Comparison of ENCODE assay signal across 7 cellular contexts in genomic region chr4:95548738-95549245, GRCh38. TPM values are rescaled to one million over a fixed set of nuclear protein-coding genes. Genes with fewer than 3 reads are reported as not detected.
DNase-seq lines count a peak whose midpoint lies in the region; ATAC-seq and TF ChIP-seq lines count a peak whose summit lies in the region.

UNC5C (minus strand) TSS chr4:95548973.

- H3K27ac ChIP-seq in Peyer's patch: peak within 1 kb of the TSS; percentile 60 to 90 (median 76)
- no peak within 1 kb of the TSS for H3K27ac ChIP-seq in ectodermal cell (ENCODE audit: insufficient read depth, low read depth, low read length, poor library complexity, severe bottlenecking)

- no peak for TF ChIP-seq CTCF in Peyer's patch (IDR thresholded peaks at IDR 0.05)

- H3K4me1 ChIP-seq in Peyer's patch (no peaks in the 10 kb centered on the region), ectodermal cell (ENCODE audit: control insufficient read depth, insufficient read depth, low read length) (peaks cover 17% of the 10 kb centered on the region)

- peak; percentile 8 for ATAC-seq in GM21423 (IDR thresholded peaks at IDR 0.05; ENCODE audit: unreplicated experiment)
- no peak for ATAC-seq in GM21786 (IDR thresholded peaks at IDR 0.05; ENCODE audit: unreplicated experiment)

- TF ChIP-seq POLR2A in Peyer's patch (IDR thresholded peaks at IDR 0.05): peak; percentile 13 to 30

- H3K27me3 ChIP-seq in Peyer's patch: no peaks in the 10 kb centered on the region
- peaks cover 53% of the 10 kb centered on the region for H3K27me3 ChIP-seq in ectodermal cell (ENCODE audit: control insufficient read depth, insufficient read depth, low read length, poor library complexity, severe bottlenecking)

- peak in 1 of 3 donors; percentile 72 for DNase-seq in Peyer's patch
- peak; percentile 78 for DNase-seq in medulla oblongata (ENCODE audit: extremely low spot score)
- DNase-seq in superior temporal gyrus (ENCODE audit: extremely low spot score): peak; percentile 86
- no peak for DNase-seq in cortex of kidney (lab: John Stamatoyannopoulos, UW)

- no peaks in the 10 kb centered on the region for H3K36me3 ChIP-seq in Peyer's patch
- no peaks in the 10 kb centered on the region for H3K36me3 ChIP-seq in ectodermal cell (ENCODE audit: control insufficient read depth, insufficient read depth, low read length)

- H3K4me3 ChIP-seq in Peyer's patch: peak within 1 kb of the TSS; percentile 31 to 60 (median 48)
- H3K4me3 ChIP-seq in ectodermal cell (ENCODE audit: insufficient read depth, low read depth, low read length): peak within 1 kb of the TSS; percentile 65

- H3K9me3 ChIP-seq in Peyer's patch (no peaks in the 10 kb centered on the region), ectodermal cell (ENCODE audit: control insufficient read depth, low read length) (no peaks in the 10 kb centered on the region)

- 0% methylated on average over 37 of the region's 37 CpGs for WGBS in ectodermal cell, 2 experiments

RNA-seq across cellular contexts. Expression of gene UNC5C, which starts in this region (rescaled TPM):
- total RNA-seq in Peyer's patch: 10 to 100 TPM in 1 of 4 donors, 1 to 10 TPM in 3; 2.2 to 19.0 (median 2.5) TPM
- polyA plus RNA-seq in ectodermal cell (2013, experiment 1 of 4): 7.1 TPM
- 5.0 TPM for polyA plus RNA-seq in ectodermal cell (2013, experiment 2 of 4)
- 6.3 TPM for polyA plus RNA-seq in ectodermal cell (2013, experiment 3 of 4)
- 6.0 TPM for polyA plus RNA-seq in ectodermal cell (2013, experiment 4 of 4)
